11 cellular contexts compared by ENCODE assay signal in genomic region chr10:132593900-132594876, GRCh38. TPM values are rescaled to one million over a fixed set of nuclear protein-coding genes. Genes with fewer than 3 reads are reported as not detected.
A peak's percentile ranks its signal among the peaks of the same experiment; 100 is the strongest.
DNase-seq lines count a peak whose midpoint lies in the region; ATAC-seq and TF ChIP-seq lines count a peak whose summit lies in the region.
"Had no signal": no experiment of that assay in that cellular context is flagged by ENCODE, and none has a peak within 500 bp of the region (broad histone marks: within the 10 kb centered on the region; RNA-seq: fewer than 3 reads in every experiment).

No MANE protein-coding gene starts in this region.

- intact Hi-C loops in left ventricle myocardium inferior (cut with micrococcal nuclease): no loop called here

- DNase-seq in GM13977 (ENCODE audit: low spot score) (peak; percentile 81), GM20000 (ENCODE audit: low spot score) (peak; percentile 82), memory B cell (ENCODE audit: low spot score in 2 of 2) (peak in 1 of 2 donors; percentile 44), iPS-NIHi11 (ENCODE audit: low spot score) (no peak), WERI-Rb-1 (no peak), dedifferentiated amniotic fluid mesenchymal stem cell (ENCODE audit: extremely low spot score) (no peak), left ventricle myocardium inferior (no peak)
- DNase-seq: NCI-H146 had no signal

- ATAC-seq in HG03439 (IDR thresholded peaks at IDR 0.05; ENCODE audit: unreplicated experiment): peak; percentile 58
- ATAC-seq in memory B cell (ENCODE audit: low read depth): peak; percentile 68
- ATAC-seq: pancreas had no signal

- in situ Hi-C loops in GM13977 (cut with MboI; ENCODE audit: low pct_unique_long_range_greater_than_20kb, low sequenced_read_pairs, unreplicated experiment): no loop called here

- H3K9me3 ChIP-seq in WERI-Rb-1 (ENCODE audit: severe bottlenecking) (no peaks in the 10 kb centered on the region), left ventricle myocardium inferior (replicated peaks) (no peaks in the 10 kb centered on the region)
- H3K9me3 ChIP-seq: pancreas had no signal

- H3K9me3 Mint-ChIP-seq in memory B cell: peaks cover 1% of the 10 kb centered on the region

- H3K27me3 ChIP-seq in WERI-Rb-1 (ENCODE audit: insufficient read depth, low read depth, severe bottlenecking) (no peaks in the 10 kb centered on the region), left ventricle myocardium inferior (ENCODE audit: low read depth) (no peaks in the 10 kb centered on the region)
- H3K27me3 ChIP-seq: pancreas had no signal

- no peaks in the 10 kb centered on the region for H3K27me3 Mint-ChIP-seq in memory B cell

- peaks cover 99% of the 10 kb centered on the region for H3K4me1 ChIP-seq in left ventricle myocardium inferior

- H3K36me3 Mint-ChIP-seq in memory B cell: peaks cover 9% of the 10 kb centered on the region

- no peak for TF ChIP-seq CTCF in GM13977 (IDR thresholded peaks at IDR 0.05; ENCODE audit: extremely low read depth, insufficient read depth, missing control alignments)
- no peak for TF ChIP-seq CTCF in GM20000 (IDR thresholded peaks at IDR 0.05; ENCODE audit: extremely low read depth, missing control alignments)
- TF ChIP-seq CTCF in WERI-Rb-1 (IDR thresholded peaks at IDR 0.05; ENCODE audit: low read depth, low read length): no peak
- no peak for TF ChIP-seq CTCF in left ventricle myocardium inferior (IDR thresholded peaks at IDR 0.05; ENCODE audit: borderline replicate concordance)

- H3K36me3 ChIP-seq in WERI-Rb-1: no peaks in the 10 kb centered on the region
- H3K36me3 ChIP-seq in left ventricle myocardium inferior: no peaks in the 10 kb centered on the region
- H3K36me3 ChIP-seq: pancreas had no signal

- H3K4me3 Mint-ChIP-seq in memory B cell: peak overlapping the region; percentile 73

- peak overlapping the region; percentile 98 for H3K27ac Mint-ChIP-seq in memory B cell

- H3K27ac ChIP-seq in WERI-Rb-1 (no peak overlapping the region), left ventricle myocardium inferior (replicated peaks) (no peak overlapping the region)
- H3K27ac ChIP-seq: epithelial cell of prostate, pancreas had no signal

- H3K4me1 Mint-ChIP-seq in memory B cell: peaks cover 58% of the 10 kb centered on the region

- H3K4me3 ChIP-seq in WERI-Rb-1 (ENCODE audit: low read depth, low read length): no peak overlapping the region
- H3K4me3 ChIP-seq in left ventricle myocardium inferior: no peak overlapping the region
- H3K4me3 ChIP-seq: pancreas had no signal

RNA-seq across cellular contexts. Expression of gene INPP5A, which starts 56.6 kb away (rescaled TPM):
- 105 TPM for total RNA-seq in left ventricle myocardium inferior

Comparison
In these comparisons a context has a peak if more than half of its experiments do, and no peak if none do; other contexts are left out.
1. DNase-seq: peak in GM13977 (single experiment) and GM20000 (single experiment); none in iPS-NIHi11 (single experiment), WERI-Rb-1 (single experiment), dedifferentiated amniotic fluid mesenchymal stem cell (single experiment) and left ventricle myocardium inferior (single experiment).